Comparison of ENCODE assay signal across 1 cellular context in genomic region chr3:104939196-104939595, GRCh38.
A peak's percentile ranks its signal among the peaks of the same experiment; 100 is the strongest.
TF ChIP-seq lines count a peak whose summit lies in the region.

No MANE protein-coding gene starts in this region.

TF ChIP-seq in SK-N-SH treated with all-trans-retinoic acid at 6 μM for 48 hours, 23 proteins besides CTCF, POLR2A, EP300 and RAD21 (continued from another document):
- TF ChIP-seq CSRNP3 (CRISPR knock-in tag; IDR thresholded peaks at IDR 0.05) (no peak), ZFP30 (CRISPR knock-in tag; IDR thresholded peaks at IDR 0.05) (no peak), TCF4 (CRISPR knock-in tag; IDR thresholded peaks at IDR 0.05; ENCODE audit: borderline replicate concordance) (peak; percentile 97), CREB5 (CRISPR knock-in tag; IDR thresholded peaks at IDR 0.05; ENCODE audit: low read depth) (no peak), BACH2 (CRISPR knock-in tag; IDR thresholded peaks at IDR 0.05; ENCODE audit: borderline replicate concordance) (no peak), RARB (CRISPR knock-in tag; IDR thresholded peaks at IDR 0.05) (no peak), POU6F1 (CRISPR knock-in tag; IDR thresholded peaks at IDR 0.05; ENCODE audit: borderline replicate concordance, low read depth) (no peak), CSDC2 (CRISPR knock-in tag; IDR thresholded peaks at IDR 0.05) (no peak), ZC3H10 (CRISPR knock-in tag; IDR thresholded peaks at IDR 0.05) (no peak), ARNTL (CRISPR knock-in tag; IDR thresholded peaks at IDR 0.05; ENCODE audit: borderline replicate concordance, low read depth) (no peak), ESRRG (CRISPR knock-in tag; IDR thresholded peaks at IDR 0.05) (no peak), OSR1 (CRISPR knock-in tag; IDR thresholded peaks at IDR 0.05) (no peak), PPARA (CRISPR knock-in tag; IDR thresholded peaks at IDR 0.05; ENCODE audit: borderline replicate concordance) (no peak), PATZ1 (CRISPR knock-in tag; IDR thresholded peaks at IDR 0.05; ENCODE audit: borderline replicate concordance) (no peak), SNAI2 (CRISPR knock-in tag; IDR thresholded peaks at IDR 0.05) (no peak), ZNF70 (CRISPR knock-in tag; IDR thresholded peaks at IDR 0.05) (no peak), ZNF565 (CRISPR knock-in tag; conservative IDR thresholded peaks at IDR 0.05; ENCODE audit: low read depth) (no peak)
TF ChIP-seq in SK-N-SH treated with all-trans-retinoic acid at 6 μM for 48 hours: peak in this region for 3.
